8 cellular contexts compared by ENCODE assay signal in the genomic region with DNA sequence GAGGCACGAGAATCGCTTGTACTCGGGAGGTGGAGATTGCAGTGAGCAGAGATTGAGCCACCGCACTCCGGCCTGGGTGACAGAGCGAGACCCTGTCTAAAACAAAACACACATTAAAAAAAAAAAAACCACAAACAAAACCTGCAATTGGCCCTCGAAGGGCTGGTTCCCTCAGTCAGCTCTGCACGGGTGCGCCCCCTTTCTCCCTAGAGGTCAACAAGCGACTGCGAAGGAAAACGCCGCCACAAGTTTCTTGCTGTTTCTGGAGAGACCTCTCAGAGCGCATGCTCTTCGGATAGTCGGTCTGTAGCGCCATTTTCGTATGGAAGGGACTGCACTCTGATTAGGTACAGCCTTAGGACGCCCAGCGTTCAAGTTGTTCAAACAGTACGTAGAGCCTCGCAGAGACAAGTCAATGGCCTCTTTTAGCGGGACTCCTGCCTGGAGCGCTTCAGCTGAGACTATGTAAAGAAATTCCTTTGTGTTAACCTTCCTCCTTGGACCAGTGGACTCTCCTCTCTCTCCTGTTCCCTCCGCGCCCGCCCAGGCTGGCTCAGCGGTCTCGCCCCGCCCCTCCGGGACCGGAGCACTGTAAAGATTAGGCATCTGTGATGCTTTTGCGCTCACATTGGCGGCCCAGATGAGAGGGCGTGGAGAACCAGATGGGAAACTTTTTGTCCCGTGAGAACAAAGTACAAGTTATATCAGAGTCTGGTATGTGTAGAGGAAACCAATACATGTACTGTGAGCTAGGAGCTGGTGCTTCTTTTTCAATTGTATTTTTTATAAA. TPM values are rescaled to one million over a fixed set of nuclear protein-coding genes. Genes with fewer than 3 reads are reported as not detected.
DNase-seq lines count a peak whose midpoint lies in the region; ATAC-seq and TF ChIP-seq lines count a peak whose summit lies in the region.

No MANE protein-coding gene starts in this region.

- ATAC-seq in GM18502 (IDR thresholded peaks at IDR 0.05; ENCODE audit: poor library complexity, unreplicated experiment) (peak; percentile 74), HG02943 (IDR thresholded peaks at IDR 0.05; ENCODE audit: low read depth, unreplicated experiment) (peak; percentile 63)

- 3% methylated on average over 36 of the region's 36 CpGs for WGBS in hepatocyte (ENCODE audit: low lambda C conversion rate, missing lambda C conversion rate)

- H3K4me3 ChIP-seq in astrocyte of the cerebellum (ENCODE audit: low read depth, low read length): peak overlapping the region; percentile 96
- peak overlapping the region; percentile 94 for H3K4me3 ChIP-seq in hepatocyte

- peak overlapping the region; percentile 97 for H3K27ac Mint-ChIP-seq in T-helper 2 cell treated with Interferon-gamma antibody and Interleukin-4, amounts not matched to agents 5 μg/mL and 100 μg/mL, for 36 hours

- no peaks in the 10 kb centered on the region for H3K9me2 ChIP-seq in hepatocyte (replicated peaks; ENCODE audit: insufficient read depth)

- H3K36me3 ChIP-seq in hepatocyte (replicated peaks; ENCODE audit: insufficient read depth, low read depth): no peaks in the 10 kb centered on the region

- H3K36me3 Mint-ChIP-seq in T-helper 2 cell treated with Interferon-gamma antibody and Interleukin-4, amounts not matched to agents 5 μg/mL and 100 μg/mL, for 36 hours (ENCODE audit: low read depth): peaks cover 29% of the 10 kb centered on the region

- in situ Hi-C loops in astrocyte of the cerebellum (cut with HindIII; ENCODE audit: low sequenced_read_pairs): no loop called here

- peaks cover 7% of the 10 kb centered on the region for H3K4me1 ChIP-seq in hepatocyte (ENCODE audit: insufficient read depth)

- H3K4me1 Mint-ChIP-seq in T-helper 2 cell treated with Interferon-gamma antibody and Interleukin-4, amounts not matched to agents 5 μg/mL and 100 μg/mL, for 36 hours (ENCODE audit: low read depth): peaks cover 31% of the 10 kb centered on the region

- H3K4me3 Mint-ChIP-seq in T-helper 2 cell treated with Interferon-gamma antibody and Interleukin-4, amounts not matched to agents 5 μg/mL and 100 μg/mL, for 36 hours: peak overlapping the region; percentile 93

- TF ChIP-seq CTCF in astrocyte of the cerebellum (IDR thresholded peaks at IDR 0.05; ENCODE audit: low read depth, low read length, missing control alignments): peak; percentile 9
- peak; percentile 40 for TF ChIP-seq CTCF in hepatocyte (IDR thresholded peaks at IDR 0.05; ENCODE audit: poor library complexity)

- H3K79me2 ChIP-seq in hepatocyte: peaks cover 31% of the 10 kb centered on the region

- peak overlapping the region; percentile 88 for H3K27ac ChIP-seq in hepatocyte

- DNase-seq in NCI-H1694 treated with DMSO at 0.1 percent for 48 hours (lab: John Stamatoyannopoulos, UW): peak; percentile 82
- peak; percentile 89 for DNase-seq in T-helper 2 cell treated with Interferon-gamma antibody and Interleukin-4, amounts not matched to agents 5 μg/mL and 100 μg/mL, for 36 hours (ENCODE audit: low spot score)
- peak; percentile 61 for DNase-seq in astrocyte of the cerebellum (ENCODE audit: low read depth)
- DNase-seq in hepatocyte (ENCODE audit: low spot score): peak; percentile 94
- DNase-seq in renal cortical epithelial cell (ENCODE audit: low read depth): peak; percentile 84
- DNase-seq in cerebellar nuclear complex (lab: John Stamatoyannopoulos, UW): no peak

- no peaks in the 10 kb centered on the region for H3K27me3 Mint-ChIP-seq in T-helper 2 cell treated with Interferon-gamma antibody and Interleukin-4, amounts not matched to agents 5 μg/mL and 100 μg/mL, for 36 hours (ENCODE audit: low read depth)

- no peaks in the 10 kb centered on the region for H3K27me3 ChIP-seq in hepatocyte

- no peaks in the 10 kb centered on the region for H4K20me1 ChIP-seq in hepatocyte (ENCODE audit: insufficient read depth, poor library complexity, severe bottlenecking)

- peak overlapping the region; percentile 80 for H3K4me2 ChIP-seq in hepatocyte

- H2AFZ ChIP-seq in hepatocyte: peak overlapping the region; percentile 34

- no peaks in the 10 kb centered on the region for H3K9me3 Mint-ChIP-seq in T-helper 2 cell treated with Interferon-gamma antibody and Interleukin-4, amounts not matched to agents 5 μg/mL and 100 μg/mL, for 36 hours

- H3K9me3 ChIP-seq in hepatocyte (ENCODE audit: low read depth): no peaks in the 10 kb centered on the region

RNA-seq across cellular contexts. Expression of a gene that starts 1.0 kb away (rescaled TPM):
- 14.5 and 16.5 TPM in 2 replicates for total RNA-seq in hepatocyte
- polyA plus RNA-seq in hepatocyte: 5.8 and 7.3 TPM in 2 replicates
- 6.5 and 9.6 TPM in 2 replicates for total RNA-seq in renal cortical epithelial cell

Comparison
In these comparisons a context has a peak if more than half of its experiments do, and no peak if none do; other contexts are left out.
1. DNase-seq: peak in NCI-H1694 treated with DMSO at 0.1 percent for 48 hours (single experiment), T-helper 2 cell treated with Interferon-gamma antibody and Interleukin-4, amounts not matched to agents 5 μg/mL and 100 μg/mL, for 36 hours (single experiment), astrocyte of the cerebellum (single experiment), hepatocyte (single experiment) and renal cortical epithelial cell (single experiment); none in cerebellar nuclear complex (0 of 2).